In genomic region chr19:13732337-13732736, GRCh38 we compare ENCODE assay signal across 9 cellular contexts. TPM values are rescaled to one million over a fixed set of nuclear protein-coding genes. Genes with fewer than 3 reads are reported as not detected.
DNase-seq lines count a peak whose midpoint lies in the region; ATAC-seq and TF ChIP-seq lines count a peak whose summit lies in the region.
"Had no signal": no experiment of that assay in that cellular context is flagged by ENCODE, and none has a peak within 500 bp of the region (broad histone marks: within the 10 kb centered on the region; RNA-seq: fewer than 3 reads in every experiment).

No MANE protein-coding gene starts in this region.

- no peaks in the 10 kb centered on the region for H3K9me3 Mint-ChIP-seq in stimulated activated naive CD8-positive, alpha-beta T cell treated with anti-CD3 and anti-CD28 coated beads, Interleukin-15, Interleukin-2, amounts not matched to agents 100 ng/mL and 50 ng/mL, for 24 hours

- no peak for TF ChIP-seq POLR2A in vagina (IDR thresholded peaks at IDR 0.05)

- H3K27ac ChIP-seq in lower lobe of right lung (no peak overlapping the region), vagina (peak overlapping the region; percentile 98)

- no peaks in the 10 kb centered on the region for H3K9me3 ChIP-seq in adipocyte (ENCODE audit: control insufficient read depth, low read length)
- no peaks in the 10 kb centered on the region for H3K9me3 ChIP-seq in lower lobe of right lung
- no peaks in the 10 kb centered on the region for H3K9me3 ChIP-seq in vagina

- in situ Hi-C loops in KBM-7 (cut with MboI; ENCODE audit: low pct_unique_long_range_greater_than_20kb, low sequenced_read_pairs) = no loop called here

- peak overlapping the region; percentile 90 for H3K4me3 Mint-ChIP-seq in stimulated activated naive CD8-positive, alpha-beta T cell treated with anti-CD3 and anti-CD28 coated beads, Interleukin-15, Interleukin-2, amounts not matched to agents 100 ng/mL and 50 ng/mL, for 24 hours

- no peak for TF ChIP-seq CTCF in lower lobe of right lung (IDR thresholded peaks at IDR 0.05)
- TF ChIP-seq CTCF in vagina (IDR thresholded peaks at IDR 0.05) = no peak

- no peaks in the 10 kb centered on the region for H3K27me3 ChIP-seq in adipocyte (replicated peaks; ENCODE audit: control insufficient read depth, insufficient read depth, low read length)
- H3K27me3 ChIP-seq in lower lobe of right lung (ENCODE audit: low read depth) = no peaks in the 10 kb centered on the region
- H3K27me3 ChIP-seq in vagina = no peaks in the 10 kb centered on the region

- peak overlapping the region; percentile 31 for H3K27ac Mint-ChIP-seq in stimulated activated naive CD8-positive, alpha-beta T cell treated with anti-CD3 and anti-CD28 coated beads, Interleukin-15, Interleukin-2, amounts not matched to agents 100 ng/mL and 50 ng/mL, for 24 hours

- H3K36me3 Mint-ChIP-seq in stimulated activated naive CD8-positive, alpha-beta T cell treated with anti-CD3 and anti-CD28 coated beads, Interleukin-15, Interleukin-2, amounts not matched to agents 100 ng/mL and 50 ng/mL, for 24 hours (ENCODE audit: low read depth) = no peaks in the 10 kb centered on the region

- H3K4me1 ChIP-seq in adipocyte (ENCODE audit: control insufficient read depth, insufficient read depth, low read length) (peaks cover 32% of the 10 kb centered on the region), lower lobe of right lung (peaks cover 19% of the 10 kb centered on the region), vagina (peaks cover 17% of the 10 kb centered on the region)

- H3K36me3 ChIP-seq in adipocyte (ENCODE audit: control insufficient read depth, insufficient read depth, low read length, severe bottlenecking) = no peaks in the 10 kb centered on the region
- H3K36me3 ChIP-seq in lower lobe of right lung = no peaks in the 10 kb centered on the region
- H3K36me3 ChIP-seq in vagina = peaks cover 0 to 4% of the 10 kb centered on the region in 2 donors

- DNase-seq in stimulated activated naive CD8-positive, alpha-beta T cell treated with anti-CD3 and anti-CD28 coated beads, Interleukin-15, Interleukin-2, amounts not matched to agents 100 U/mL and 50 U/mL, for 24 hours = no peak
- DNase-seq in adipocyte (ENCODE audit: low read depth) (no peak), lower lobe of right lung (no peak), vagina (ENCODE audit: extremely low spot score in 2 of 2) (no peak), KBM-7 (no peak), hippocampal formation (lab: John Stamatoyannopoulos, UW) (no peak), cortex of kidney (lab: John Stamatoyannopoulos, UW) (no peak)
- DNase-seq: islet precursor cell had no signal

- intact Hi-C loops in lower lobe of right lung (cut with DNase I) (no loop called here), vagina (cut with DNase I) (no loop called here)

- peaks cover 25% of the 10 kb centered on the region for H3K4me1 Mint-ChIP-seq in stimulated activated naive CD8-positive, alpha-beta T cell treated with anti-CD3 and anti-CD28 coated beads, Interleukin-15, Interleukin-2, amounts not matched to agents 100 ng/mL and 50 ng/mL, for 24 hours (ENCODE audit: low read depth)

- peak overlapping the region; percentile 100 for H3K9ac ChIP-seq in adipocyte (ENCODE audit: low read length)

- H3K4me3 ChIP-seq in adipocyte (ENCODE audit: low read length) = peak overlapping the region; percentile 96
- H3K4me3 ChIP-seq in lower lobe of right lung = peak overlapping the region; percentile 69
- peak overlapping the region; percentile 51 to 59 for H3K4me3 ChIP-seq in vagina

- no peaks in the 10 kb centered on the region for H3K27me3 Mint-ChIP-seq in stimulated activated naive CD8-positive, alpha-beta T cell treated with anti-CD3 and anti-CD28 coated beads, Interleukin-15, Interleukin-2, amounts not matched to agents 100 ng/mL and 50 ng/mL, for 24 hours

- ATAC-seq in stimulated activated naive CD8-positive, alpha-beta T cell treated with anti-CD3 and anti-CD28 coated beads, Interleukin-15, Interleukin-2, amounts not matched to agents 100 U/mL and 50 U/mL, for 24 hours = no peak
- ATAC-seq in lower lobe of right lung = no peak

RNA-seq across cellular contexts. Expression of gene MRI1, which starts 32.0 kb away (rescaled TPM):
- total RNA-seq in lower lobe of right lung = 30.4 TPM
- total RNA-seq in vagina = 69.0 TPM

RNA-seq across cellular contexts. Expression of gene C19orf53, which starts 41.9 kb away (rescaled TPM):
- 68.0 TPM for total RNA-seq in lower lobe of right lung
- 189 TPM for total RNA-seq in vagina
